ENCODE assay signal across 8 cellular contexts in genomic region chr14:68762944-68763831, GRCh38. TPM values are rescaled to one million over a fixed set of nuclear protein-coding genes. Genes with fewer than 3 reads are reported as not detected.
A peak's percentile ranks its signal among the peaks of the same experiment; 100 is the strongest.
DNase-seq lines count a peak whose midpoint lies in the region; ATAC-seq and TF ChIP-seq lines count a peak whose summit lies in the region.
"Had no signal": no experiment of that assay in that cellular context is flagged by ENCODE, and none has a peak within 500 bp of the region (broad histone marks: within the 10 kb centered on the region; RNA-seq: fewer than 3 reads in every experiment).

No MANE protein-coding gene starts in this region.

- ATAC-seq in right lobe of liver (peak; percentile 83 to 93 (median 88)), upper lobe of right lung (peak; percentile 83), GM21367 (IDR thresholded peaks at IDR 0.05; ENCODE audit: unreplicated experiment) (no peak)
- ATAC-seq: natural killer cell had no signal

- H3K4me3 ChIP-seq in cardiac fibroblast (replicated peaks in 1 of 2; ENCODE audit: low read depth in 2 of 2, low read length in 2 of 2) (no peak overlapping the region), right lobe of liver (no peak overlapping the region), upper lobe of right lung (no peak overlapping the region)

- 23% methylated on average over 10 of the region's 11 CpGs for WGBS in right lobe of liver (ENCODE audit: insufficient coverage, low coverage, low lambda C conversion rate, missing lambda C conversion rate)

- peak; percentile 10 for DNase-seq in NCI-H1092 (lab: John Stamatoyannopoulos, UW)
- peak; percentile 39 to 91 for DNase-seq in cardiac fibroblast (ENCODE audit: low read depth in 2 of 2)
- DNase-seq in right lobe of liver = peak; percentile 77 to 86 (median 83)
- DNase-seq in upper lobe of right lung = peak; percentile 76
- DNase-seq in ACHN = no peak
- no peak for DNase-seq in stimulated activated CD4-positive, alpha-beta T cell treated with anti-CD3 and anti-CD28 coated beads, Interleukin-2, amount 100 ng/mL, for 48 hours
- DNase-seq: natural killer cell had no signal

- H3K27me3 ChIP-seq in right lobe of liver (no peaks in the 10 kb centered on the region), upper lobe of right lung (no peaks in the 10 kb centered on the region)

- TF ChIP-seq CTCF in cardiac fibroblast (IDR thresholded peaks at IDR 0.05; ENCODE audit: low read depth, low read length) = no peak
- no peak for TF ChIP-seq CTCF in right lobe of liver (IDR thresholded peaks at IDR 0.05)
- TF ChIP-seq CTCF in upper lobe of right lung (IDR thresholded peaks at IDR 0.05) = no peak

- H3K27ac ChIP-seq in right lobe of liver (peak overlapping the region; percentile 51 to 58 (median 51)), upper lobe of right lung (peak overlapping the region; percentile 55)

- no peak for TF ChIP-seq POLR2A in right lobe of liver (IDR thresholded peaks at IDR 0.05)

- H3K36me3 ChIP-seq in right lobe of liver (no peaks in the 10 kb centered on the region), upper lobe of right lung (no peaks in the 10 kb centered on the region)

- in situ Hi-C loops in ACHN (cut with HindIII; ENCODE audit: low pct_ligation_motif_present, low pct_unique_long_range_greater_than_20kb, low sequenced_read_pairs) = no loop called here

- H3K9me3 ChIP-seq in right lobe of liver = no peaks in the 10 kb centered on the region
- H3K9me3 ChIP-seq in upper lobe of right lung = no peaks in the 10 kb centered on the region

- peaks cover 0 to 24% (median 7%) of the 10 kb centered on the region in 4 donors for H3K4me1 ChIP-seq in right lobe of liver
- H3K4me1 ChIP-seq in upper lobe of right lung = peaks cover 32% of the 10 kb centered on the region

- intact Hi-C loops in right lobe of liver (cut with DNase I) = no loop called here
- intact Hi-C loops in upper lobe of right lung (cut with DNase I) = no loop called here

RNA-seq across cellular contexts. Expression of gene ZFP36L1, which starts 29.7 kb away (rescaled TPM):
- total RNA-seq in right lobe of liver (100 to 1,000 TPM; 109 to 298 (median 218) TPM), upper lobe of right lung (187 TPM)

Comparison
In these comparisons a context has a peak if more than half of its experiments do, and no peak if none do; other contexts are left out.
1. DNase-seq: peak in NCI-H1092 (single experiment), cardiac fibroblast (2 of 2), right lobe of liver (3 of 3) and upper lobe of right lung (single experiment); none in ACHN (single experiment) and stimulated activated CD4-positive, alpha-beta T cell treated with anti-CD3 and anti-CD28 coated beads, Interleukin-2, amount 100 ng/mL, for 48 hours (0 of 2).